Comparison of ENCODE assay signal across 17 cellular contexts in genomic region chr3:130442284-130442683, GRCh38.
DNase-seq lines count a peak whose midpoint lies in the region; ATAC-seq, FAIRE-seq and TF ChIP-seq lines count a peak whose summit lies in the region.
"Had no signal": no experiment of that assay in that cellular context is flagged by ENCODE, and none has a peak within 500 bp of the region (broad histone marks: within the 10 kb centered on the region; RNA-seq: fewer than 3 reads in every experiment).

No MANE protein-coding gene starts in this region.

- no peaks in the 10 kb centered on the region for H3K36me3 ChIP-seq in HepG2 (replicated peaks in 1 of 2; ENCODE audit: control insufficient read depth in 1 of 2, insufficient read depth in 2 of 2, low read length in 2 of 2)
- no peaks in the 10 kb centered on the region for H3K36me3 ChIP-seq in right lobe of liver

- no peak overlapping the region for H2AFZ ChIP-seq in HepG2 (ENCODE audit: low read length)

- no TSS peak for BruUV-seq in HepG2 (replicated peaks; lab: Mats Ljungman, UMichigan)

- peaks cover 18% of the 10 kb centered on the region for H3K9me3 Mint-ChIP-seq in WTC11

- H3K27ac ChIP-seq in HepG2 (ENCODE audit: extremely low read length, insufficient read depth, low read length) (no peak overlapping the region), right lobe of liver (no peak overlapping the region)
- H3K27ac ChIP-seq: A549 had no signal

- ATAC-seq in HepG2, result no peak
- ATAC-seq in right lobe of liver, result no peak
- ATAC-seq in WTC11, result peak; percentile 76
- ATAC-seq: A549, GM12878 had no signal

- H3K36me3 Mint-ChIP-seq in WTC11, result peaks cover 11% of the 10 kb centered on the region

- H3K4me1 ChIP-seq in HepG2 (ENCODE audit: insufficient read depth, low read length) (no peaks in the 10 kb centered on the region), right lobe of liver (no peaks in the 10 kb centered on the region)
- H3K4me1 ChIP-seq: A549 had no signal

- CTCF ChIA-PET in HepG2 (lab: Yijun Ruan, JAX; ENCODE audit: low intra/inter-chr PET ratio, low total read pairs) (no interaction called here), WTC11 (lab: Charles Lee) (no interaction called here)

- H3K4me3 Mint-ChIP-seq in WTC11, result no peak overlapping the region

- no peak for TF ChIP-seq EP300 in HepG2 (IDR thresholded peaks at IDR 0.05; ENCODE audit: low read depth in 2 of 2, low read length in 2 of 2)
- TF ChIP-seq EP300 in HepG2 (CRISPR knock-in tag; IDR thresholded peaks at IDR 0.05; ENCODE audit: borderline replicate concordance), result no peak

- H3K9ac ChIP-seq in HepG2 (ENCODE audit: insufficient read depth, low read depth, low read length), result no peak overlapping the region

- DNase-seq in HepG2 (ENCODE audit: low spot score) (no peak), right lobe of liver (no peak), WTC11 (ENCODE audit: low spot score) (peak; percentile 9), iPS-NIHi11 (ENCODE audit: low spot score) (peak; percentile 17), GM19239 (ENCODE audit: insufficient read length, low spot score) (no peak), T-helper 9 cell (no peak)
- no peak for DNase-seq in central memory CD4-positive, alpha-beta T cell
- DNase-seq: AML-193, DMS79, GOT3, Kasumi-1, NCI-H146, NCI-H446, NCI-H774, SW 1271 had no signal

- H3K27ac Mint-ChIP-seq in WTC11, result no peak overlapping the region

- no peaks in the 10 kb centered on the region for H3K9me3 ChIP-seq in HepG2 (ENCODE audit: low read length)
- H3K9me3 ChIP-seq in right lobe of liver, result no peaks in the 10 kb centered on the region
- H3K9me3 ChIP-seq: A549 had no signal

- no peak for FAIRE-seq in HepG2 (lab: Jason Lieb, UNC)
- FAIRE-seq in GM19239 (lab: Jason Lieb, UNC), result no peak
- FAIRE-seq: A549, GM12878 had no signal

- TF ChIP-seq CTCF in HepG2 (CRISPR knock-in tag; IDR thresholded peaks at IDR 0.05) (no peak), right lobe of liver (IDR thresholded peaks at IDR 0.05) (no peak), WTC11 (IDR thresholded peaks at IDR 0.05) (no peak)

- no peaks in the 10 kb centered on the region for H4K20me1 ChIP-seq in HepG2 (ENCODE audit: insufficient read depth, low read length)

- H3K27me3 ChIP-seq in HepG2 (ENCODE audit: control insufficient read depth in 1 of 2, insufficient read depth in 2 of 2, low read length in 2 of 2) (no peaks in the 10 kb centered on the region), right lobe of liver (no peaks in the 10 kb centered on the region)

- POLR2A ChIA-PET in HepG2 (lab: Yijun Ruan, JAX) (no interaction called here), WTC11 (lab: Charles Lee) (no interaction called here)

- WGBS in HepG2 (ENCODE audit: low lambda C conversion rate), result 0% methylated on average over 1 of the region's 1 CpG
- 20% methylated on average over 1 of the region's 1 CpG for WGBS in right lobe of liver (ENCODE audit: insufficient coverage, low coverage, low lambda C conversion rate, missing lambda C conversion rate)

- no peak for TF ChIP-seq RAD21 in HepG2 (CRISPR knock-in tag; IDR thresholded peaks at IDR 0.05)

- TF ChIP-seq POLR2A in HepG2 (IDR thresholded peaks at IDR 0.05; ENCODE audit: insufficient read depth in 1 of 2, low read depth in 2 of 2, low read length in 2 of 2), result no peak
- TF ChIP-seq POLR2A in right lobe of liver (IDR thresholded peaks at IDR 0.05), result no peak

- peaks cover 13% of the 10 kb centered on the region for H3K27me3 Mint-ChIP-seq in WTC11 (ENCODE audit: low read depth)

- intact Hi-C loops in HepG2 (cut with micrococcal nuclease; ENCODE audit: unreplicated experiment) (no loop called here), right lobe of liver (cut with DNase I) (no loop called here)

- no peaks in the 10 kb centered on the region for H3K79me2 ChIP-seq in HepG2 (ENCODE audit: insufficient read depth, low read length)

- in situ Hi-C loops in HepG2 (cut with HindIII; ENCODE audit: extremely low pct_ligation_motif_present, low pct_unique_long_range_greater_than_20kb), result no loop called here

- H3K4me3 ChIP-seq in HepG2 (replicated peaks in 1 of 3; ENCODE audit: insufficient read depth in 1 of 3, low read depth in 2 of 3, low read length in 3 of 3), result no peak overlapping the region
- H3K4me3 ChIP-seq in right lobe of liver, result no peak overlapping the region
- H3K4me3 ChIP-seq: A549, GM12878 had no signal

- H3K4me1 Mint-ChIP-seq in WTC11, result peaks cover 17% of the 10 kb centered on the region

- H3K4me2 ChIP-seq in HepG2 (ENCODE audit: low read depth, low read length), result no peak overlapping the region
- H3K4me2 ChIP-seq: A549 had no signal

TF ChIP-seq in HepG2, 621 proteins besides CTCF, POLR2A, EP300 and RAD21:
- TF ChIP-seq CEBPB (IDR thresholded peaks at IDR 0.05; ENCODE audit: borderline replicate concordance, low read depth, low read length) (0 out of 2 replicates have a peak, but pooled peaks have one; percentile 9), MAFK (conservative IDR thresholded peaks at IDR 0.05 in 1 of 2, IDR thresholded peaks at IDR 0.05 in 1 of 2; ENCODE audit: low read length in 2 of 2) (peak in 1 of 2 experiments; percentile 23; a peak in 1 of 4 replicates), HNF4G (IDR thresholded peaks at IDR 0.05; ENCODE audit: borderline replicate concordance, low read depth, low read length) (no peak), HNF4G (CRISPR knock-in tag; IDR thresholded peaks at IDR 0.05; ENCODE audit: borderline replicate concordance, low read depth) (no peak)

TF ChIP-seq in WTC11, 78 proteins besides CTCF, POLR2A, EP300 and RAD21:
- TF ChIP-seq ZNF121 (CRISPR knock-in tag; IDR thresholded peaks at IDR 0.05) (no peak), FOXP4 (CRISPR knock-in tag; IDR thresholded peaks at IDR 0.05) (no peak), TP53 (CRISPR knock-in tag; IDR thresholded peaks at IDR 0.05) (no peak), NFYB (CRISPR knock-in tag; conservative IDR thresholded peaks at IDR 0.05; ENCODE audit: low read depth) (no peak), RORB (CRISPR knock-in tag; IDR thresholded peaks at IDR 0.05) (no peak), E2F4 (CRISPR knock-in tag; IDR thresholded peaks at IDR 0.05; ENCODE audit: borderline replicate concordance, low read depth) (no peak), ATF3 (CRISPR knock-in tag; conservative IDR thresholded peaks at IDR 0.05) (no peak), GTF2I (CRISPR knock-in tag; conservative IDR thresholded peaks at IDR 0.05) (no peak), ZBTB21 (CRISPR knock-in tag; IDR thresholded peaks at IDR 0.05; ENCODE audit: borderline replicate concordance) (no peak), HMGXB4 (CRISPR knock-in tag; IDR thresholded peaks at IDR 0.05) (no peak), MXD4 (CRISPR knock-in tag; IDR thresholded peaks at IDR 0.05; ENCODE audit: borderline replicate concordance) (no peak), ZNF396 (CRISPR knock-in tag; IDR thresholded peaks at IDR 0.05; ENCODE audit: borderline replicate concordance) (no peak), TCF7 (CRISPR knock-in tag; IDR thresholded peaks at IDR 0.05; ENCODE audit: low read depth) (no peak), ZNF416 (CRISPR knock-in tag; IDR thresholded peaks at IDR 0.05) (no peak), FOXK1 (CRISPR knock-in tag; IDR thresholded peaks at IDR 0.05) (no peak)
TF ChIP-seq in WTC11: peak in this region for 0.

Comparison
In these comparisons a context has a peak if more than half of its experiments do, and no peak if none do; other contexts are left out.
1. DNase-seq: peak in WTC11 (single experiment) and iPS-NIHi11 (single experiment); none in HepG2 (single experiment), right lobe of liver (0 of 3), GM19239 (single experiment), T-helper 9 cell (single experiment) and central memory CD4-positive, alpha-beta T cell (single experiment).